8 cellular contexts compared by ENCODE assay signal in the genomic region with DNA sequence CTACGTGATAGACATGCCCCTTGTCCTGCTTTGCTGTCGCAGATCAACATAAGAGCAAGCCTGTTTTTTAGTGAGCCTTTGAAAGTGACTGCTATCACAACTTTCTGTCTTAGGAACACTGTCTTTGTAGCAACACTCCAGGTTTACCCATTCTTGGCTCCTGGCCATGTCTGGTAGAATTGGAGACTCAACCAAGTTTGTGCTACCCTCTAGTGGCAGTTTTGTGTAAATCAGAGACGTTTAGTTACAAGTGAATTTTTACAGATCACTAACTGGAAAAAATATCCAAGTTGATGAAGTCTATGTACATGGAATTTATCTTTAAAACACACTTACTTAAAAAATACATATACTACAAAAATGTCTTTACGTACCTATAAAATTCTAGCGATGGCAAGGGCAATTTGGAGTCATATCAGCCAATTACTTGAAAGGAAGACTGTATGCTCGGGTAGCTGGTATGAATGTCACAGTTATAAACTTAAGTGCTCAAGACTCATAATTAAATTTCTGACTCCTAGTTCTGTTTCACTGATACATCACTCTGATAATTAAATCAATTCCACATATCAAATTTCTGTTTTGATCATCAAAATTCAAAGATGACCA.
DNase-seq lines count a peak whose midpoint lies in the region; ATAC-seq, FAIRE-seq and TF ChIP-seq lines count a peak whose summit lies in the region.

No MANE protein-coding gene starts in this region.

- H3K27me3 ChIP-seq in H7 (ENCODE audit: control insufficient read depth, insufficient read depth, low read length): no peaks in the 10 kb centered on the region
- no peaks in the 10 kb centered on the region for H3K27me3 ChIP-seq in Panc1 (ENCODE audit: control insufficient read depth, insufficient read depth, low read length)
- no peaks in the 10 kb centered on the region for H3K27me3 ChIP-seq in astrocyte (ENCODE audit: insufficient read depth, low read length)
- H3K27me3 ChIP-seq in gastrocnemius medialis: no peaks in the 10 kb centered on the region

- no peaks in the 10 kb centered on the region for H3K27me3 Mint-ChIP-seq in astrocyte (ENCODE audit: low read depth, unreplicated experiment)

- POLR2A ChIA-PET in Panc1 (lab: Charles Lee): no interaction called here

- H3K9me3 Mint-ChIP-seq in astrocyte (ENCODE audit: unreplicated experiment): no peaks in the 10 kb centered on the region

- H3K27ac Mint-ChIP-seq in astrocyte (ENCODE audit: unreplicated experiment): no peak overlapping the region

- FAIRE-seq in astrocyte (lab: Jason Lieb, UNC): peak; percentile 99

- no peaks in the 10 kb centered on the region for H4K20me1 ChIP-seq in astrocyte (ENCODE audit: insufficient read depth, low read length)

- no peaks in the 10 kb centered on the region for H3K36me3 Mint-ChIP-seq in astrocyte (ENCODE audit: low read depth, unreplicated experiment)

- H3K27ac ChIP-seq in Panc1 (ENCODE audit: low read length): no peak overlapping the region
- H3K27ac ChIP-seq in astrocyte (ENCODE audit: low read depth, low read length): no peak overlapping the region
- H3K27ac ChIP-seq in gastrocnemius medialis: no peak overlapping the region

- H3K4me1 ChIP-seq in Panc1 (ENCODE audit: control insufficient read depth, insufficient read depth, low read length) (no peaks in the 10 kb centered on the region), astrocyte (ENCODE audit: insufficient read depth, low read length) (no peaks in the 10 kb centered on the region), gastrocnemius medialis (peaks cover 0 to 3% of the 10 kb centered on the region in 2 donors)

- intact Hi-C loops in Panc1 (cut with micrococcal nuclease; ENCODE audit: unreplicated experiment): loop anchor here (1.0 kb wide), 1 partner anchor 157 kb away; a partner anchor contains a TSS
- intact Hi-C loops in gastrocnemius medialis (cut with DNase I; ENCODE audit: low total_unique reads): loop anchor here (10.0 kb wide), 1 partner anchor 155 kb away; a partner anchor contains a TSS

- H3K79me2 ChIP-seq in astrocyte (ENCODE audit: insufficient read depth, low read length): no peaks in the 10 kb centered on the region

- H3K4me3 ChIP-seq in H7 (ENCODE audit: insufficient read depth, low read depth, low read length): no peak overlapping the region
- H3K4me3 ChIP-seq in Panc1 (ENCODE audit: low read depth in 2 of 2, low read length in 2 of 2): no peak overlapping the region
- H3K4me3 ChIP-seq in astrocyte (ENCODE audit: insufficient read depth, low read depth, low read length): no peak overlapping the region
- H3K4me3 ChIP-seq in gastrocnemius medialis: no peak overlapping the region

- no peak overlapping the region for H2AFZ ChIP-seq in astrocyte (ENCODE audit: low read depth, low read length)

- H3K36me3 ChIP-seq in H7 (replicated peaks; ENCODE audit: control insufficient read depth, insufficient read depth, low read length) (no peaks in the 10 kb centered on the region), Panc1 (ENCODE audit: control insufficient read depth, insufficient read depth, low read length) (no peaks in the 10 kb centered on the region), astrocyte (ENCODE audit: insufficient read depth, low read length) (no peaks in the 10 kb centered on the region), gastrocnemius medialis (no peaks in the 10 kb centered on the region)

- H3K4me2 ChIP-seq in astrocyte (ENCODE audit: low read length): no peak overlapping the region

- TF ChIP-seq POLR2A in gastrocnemius medialis (IDR thresholded peaks at IDR 0.05): no peak

- no peaks in the 10 kb centered on the region for H3K4me1 Mint-ChIP-seq in astrocyte (ENCODE audit: low read depth, unreplicated experiment)

- DNase-seq in activated gamma-delta T cell treated with Interleukin-2 at 50 U/mL for 16 hours: peak; percentile 12
- no peak for DNase-seq in activated gamma-delta T cell (lab: John Stamatoyannopoulos, UW)
- DNase-seq in H7: peak; percentile 13
- peak; percentile 72 for DNase-seq in LoVo (ENCODE audit: low spot score)
- peak; percentile 64 for DNase-seq in Panc1 (ENCODE audit: low read depth, low spot score)
- DNase-seq in astrocyte (ENCODE audit: low read depth): peak; percentile 65
- DNase-seq in hippocampal formation (lab: John Stamatoyannopoulos, UW): peak; percentile 63 to 78
- peak; percentile 46 to 50 for DNase-seq in gastrocnemius medialis

- ATAC-seq in Panc1: peak; percentile 53; the same call in 1 of the 2 replicates
- peak; percentile 72 to 77 for ATAC-seq in gastrocnemius medialis

- no peak overlapping the region for H3K9ac ChIP-seq in astrocyte (ENCODE audit: low read length)

- BruUV-seq in Panc1 (replicated peaks; lab: Mats Ljungman, UMichigan): no TSS peak

- TF ChIP-seq CTCF in Panc1 (IDR thresholded peaks at IDR 0.05) (peak; percentile 77), astrocyte (IDR thresholded peaks at IDR 0.05; ENCODE audit: insufficient read depth, low read depth, low read length) (peak; percentile 78), gastrocnemius medialis (IDR thresholded peaks at IDR 0.05 in 4 of 5, conservative IDR thresholded peaks at IDR 0.05 in 1 of 5) (peak; percentile 32 to 70 (median 50))

- no peaks in the 10 kb centered on the region for H3K9me3 ChIP-seq in Panc1 (ENCODE audit: control insufficient read depth, insufficient read depth, low read depth, low read length)
- no peaks in the 10 kb centered on the region for H3K9me3 ChIP-seq in astrocyte (ENCODE audit: insufficient read depth, low read depth, low read length)
- H3K9me3 ChIP-seq in gastrocnemius medialis: no peaks in the 10 kb centered on the region

- CTCF ChIA-PET in Panc1 (lab: Charles Lee): no interaction called here

- no peak overlapping the region for H3K4me3 Mint-ChIP-seq in astrocyte (ENCODE audit: unreplicated experiment)

- in situ Hi-C loops in Panc1 (cut with HindIII; ENCODE audit: low pct_unique_long_range_greater_than_20kb, low sequenced_read_pairs) (no loop called here), gastrocnemius medialis (cut with MboI; ENCODE audit: low sequenced_read_pairs in 4 of 4) (no loop called here)
